In genomic region chr1:1004780-1005697, GRCh38 we compare ENCODE assay signal across 1 cellular context.
TF ChIP-seq lines count a peak whose summit lies in the region.

No MANE protein-coding gene starts in this region.

TF ChIP-seq in HepG2, 621 proteins besides CTCF, POLR2A, EP300 and RAD21 (continues in another document):
- TF ChIP-seq ZNF33A (CRISPR knock-in tag; IDR thresholded peaks at IDR 0.05; ENCODE audit: borderline replicate concordance) (no peak), ZNF10 (CRISPR knock-in tag; IDR thresholded peaks at IDR 0.05; ENCODE audit: borderline replicate concordance, low read depth) (no peak), CHCHD3 (CRISPR knock-in tag; IDR thresholded peaks at IDR 0.05) (no peak), MYC (CRISPR knock-in tag; IDR thresholded peaks at IDR 0.05; ENCODE audit: borderline replicate concordance) (peak; percentile 53; the same call in 1 of the 2 replicates), TFAP4 (IDR thresholded peaks at IDR 0.05; ENCODE audit: borderline replicate concordance, low read depth) (peak; percentile 88; the same call in 1 of the 2 replicates), ZBTB46 (CRISPR knock-in tag; IDR thresholded peaks at IDR 0.05; ENCODE audit: borderline replicate concordance) (no peak), YEATS4 (CRISPR knock-in tag; IDR thresholded peaks at IDR 0.05; ENCODE audit: borderline replicate concordance) (peak; percentile 25; the same call in 1 of the 2 replicates), KDM4B (CRISPR knock-in tag; IDR thresholded peaks at IDR 0.05) (no peak), NR2F6 (IDR thresholded peaks at IDR 0.05) (peak; percentile 38), NR2F6 (CRISPR knock-in tag; IDR thresholded peaks at IDR 0.05) (peak; percentile 65), ZNF576 (CRISPR knock-in tag; IDR thresholded peaks at IDR 0.05) (no peak), ZKSCAN5 (CRISPR knock-in tag; IDR thresholded peaks at IDR 0.05) (no peak), MTA3 (CRISPR knock-in tag; IDR thresholded peaks at IDR 0.05) (no peak), ZNF703 (CRISPR knock-in tag; IDR thresholded peaks at IDR 0.05; ENCODE audit: borderline replicate concordance) (no peak), KLF6 (CRISPR knock-in tag; IDR thresholded peaks at IDR 0.05) (no peak), ZFY (CRISPR knock-in tag; IDR thresholded peaks at IDR 0.05) (peak; percentile 56; the same call in 1 of the 2 replicates), ZNF296 (CRISPR knock-in tag; conservative IDR thresholded peaks at IDR 0.05) (peak; percentile 80; the same call in 1 of the 2 replicates), ZNF558 (CRISPR knock-in tag; IDR thresholded peaks at IDR 0.05; ENCODE audit: borderline replicate concordance) (no peak), ZNF350 (CRISPR knock-in tag; IDR thresholded peaks at IDR 0.05; ENCODE audit: borderline replicate concordance, low read depth) (peak; percentile 18; the same call in 1 of the 2 replicates), HDAC1 (CRISPR knock-in tag; IDR thresholded peaks at IDR 0.05) (peak; percentile 65; the same call in 1 of the 2 replicates), ESRRA (CRISPR knock-in tag; IDR thresholded peaks at IDR 0.05; ENCODE audit: low read depth) (no peak), FOXC1 (CRISPR knock-in tag; IDR thresholded peaks at IDR 0.05; ENCODE audit: borderline replicate concordance) (peak; percentile 71), ZNF333 (CRISPR knock-in tag; IDR thresholded peaks at IDR 0.05; ENCODE audit: borderline replicate concordance) (no peak), ZNF264 (CRISPR knock-in tag; IDR thresholded peaks at IDR 0.05) (peak; percentile 21; the same call in 1 of the 2 replicates), ELF1 (CRISPR knock-in tag; IDR thresholded peaks at IDR 0.05) (peak; percentile 56; the same call in 1 of the 2 replicates), HNF4A (CRISPR knock-in tag; IDR thresholded peaks at IDR 0.05) (peak; percentile 50; the same call in 1 of the 2 replicates), MTERF4 (CRISPR knock-in tag; IDR thresholded peaks at IDR 0.05) (0 out of 2 replicates have a peak, but pooled peaks have one; percentile 5), CCAR2 (optimal IDR thresholded peaks at IDR 0.05; ENCODE audit: low read depth, low read length) (peak; percentile 89), TOE1 (CRISPR knock-in tag; IDR thresholded peaks at IDR 0.05) (no peak), REST (IDR thresholded peaks at IDR 0.05; ENCODE audit: borderline replicate concordance in 1 of 2, low read depth in 1 of 2, low read length in 2 of 2) (no peak), ZNF326 (CRISPR knock-in tag; IDR thresholded peaks at IDR 0.05; ENCODE audit: borderline replicate concordance) (no peak), ZBTB3 (CRISPR knock-in tag; IDR thresholded peaks at IDR 0.05; ENCODE audit: borderline replicate concordance, low read depth) (no peak)
- TF ChIP-seq, protein P1, sequence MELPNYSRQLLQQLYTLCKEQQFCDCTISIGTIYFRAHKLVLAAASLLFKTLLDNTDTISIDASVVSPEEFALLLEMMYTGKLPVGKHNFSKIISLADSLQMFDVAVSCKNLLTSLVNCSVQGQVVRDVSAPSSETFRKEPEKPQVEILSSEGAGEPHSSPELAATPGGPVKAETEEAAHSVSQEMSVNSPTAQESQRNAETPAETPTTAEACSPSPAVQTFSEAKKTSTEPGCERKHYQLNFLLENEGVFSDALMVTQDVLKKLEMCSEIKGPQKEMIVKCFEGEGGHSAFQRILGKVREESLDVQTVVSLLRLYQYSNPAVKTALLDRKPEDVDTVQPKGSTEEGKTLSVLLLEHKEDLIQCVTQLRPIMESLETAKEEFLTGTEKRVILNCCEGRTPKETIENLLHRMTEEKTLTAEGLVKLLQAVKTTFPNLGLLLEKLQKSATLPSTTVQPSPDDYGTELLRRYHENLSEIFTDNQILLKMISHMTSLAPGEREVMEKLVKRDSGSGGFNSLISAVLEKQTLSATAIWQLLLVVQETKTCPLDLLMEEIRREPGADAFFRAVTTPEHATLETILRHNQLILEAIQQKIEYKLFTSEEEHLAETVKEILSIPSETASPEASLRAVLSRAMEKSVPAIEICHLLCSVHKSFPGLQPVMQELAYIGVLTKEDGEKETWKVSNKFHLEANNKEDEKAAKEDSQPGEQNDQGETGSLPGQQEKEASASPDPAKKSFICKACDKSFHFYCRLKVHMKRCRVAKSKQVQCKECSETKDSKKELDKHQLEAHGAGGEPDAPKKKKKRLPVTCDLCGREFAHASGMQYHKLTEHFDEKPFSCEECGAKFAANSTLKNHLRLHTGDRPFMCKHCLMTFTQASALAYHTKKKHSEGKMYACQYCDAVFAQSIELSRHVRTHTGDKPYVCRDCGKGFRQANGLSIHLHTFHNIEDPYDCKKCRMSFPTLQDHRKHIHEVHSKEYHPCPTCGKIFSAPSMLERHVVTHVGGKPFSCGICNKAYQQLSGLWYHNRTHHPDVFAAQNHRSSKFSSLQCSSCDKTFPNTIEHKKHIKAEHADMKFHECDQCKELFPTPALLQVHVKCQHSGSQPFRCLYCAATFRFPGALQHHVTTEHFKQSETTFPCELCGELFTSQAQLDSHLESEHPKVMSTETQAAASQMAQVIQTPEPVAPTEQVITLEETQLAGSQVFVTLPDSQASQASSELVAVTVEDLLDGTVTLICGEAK (IDR thresholded peaks at IDR 0.05), result no peak
- TF ChIP-seq, protein P1 (CRISPR knock-in tag; IDR thresholded peaks at IDR 0.05), result peak; percentile 70; the same call in 1 of the 2 replicates
- TF ChIP-seq, protein P2, sequence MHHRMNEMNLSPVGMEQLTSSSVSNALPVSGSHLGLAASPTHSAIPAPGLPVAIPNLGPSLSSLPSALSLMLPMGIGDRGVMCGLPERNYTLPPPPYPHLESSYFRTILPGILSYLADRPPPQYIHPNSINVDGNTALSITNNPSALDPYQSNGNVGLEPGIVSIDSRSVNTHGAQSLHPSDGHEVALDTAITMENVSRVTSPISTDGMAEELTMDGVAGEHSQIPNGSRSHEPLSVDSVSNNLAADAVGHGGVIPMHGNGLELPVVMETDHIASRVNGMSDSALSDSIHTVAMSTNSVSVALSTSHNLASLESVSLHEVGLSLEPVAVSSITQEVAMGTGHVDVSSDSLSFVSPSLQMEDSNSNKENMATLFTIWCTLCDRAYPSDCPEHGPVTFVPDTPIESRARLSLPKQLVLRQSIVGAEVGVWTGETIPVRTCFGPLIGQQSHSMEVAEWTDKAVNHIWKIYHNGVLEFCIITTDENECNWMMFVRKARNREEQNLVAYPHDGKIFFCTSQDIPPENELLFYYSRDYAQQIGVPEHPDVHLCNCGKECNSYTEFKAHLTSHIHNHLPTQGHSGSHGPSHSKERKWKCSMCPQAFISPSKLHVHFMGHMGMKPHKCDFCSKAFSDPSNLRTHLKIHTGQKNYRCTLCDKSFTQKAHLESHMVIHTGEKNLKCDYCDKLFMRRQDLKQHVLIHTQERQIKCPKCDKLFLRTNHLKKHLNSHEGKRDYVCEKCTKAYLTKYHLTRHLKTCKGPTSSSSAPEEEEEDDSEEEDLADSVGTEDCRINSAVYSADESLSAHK (CRISPR knock-in tag; IDR thresholded peaks at IDR 0.05; ENCODE audit: borderline replicate concordance), result no peak
- TF ChIP-seq, protein P3, sequence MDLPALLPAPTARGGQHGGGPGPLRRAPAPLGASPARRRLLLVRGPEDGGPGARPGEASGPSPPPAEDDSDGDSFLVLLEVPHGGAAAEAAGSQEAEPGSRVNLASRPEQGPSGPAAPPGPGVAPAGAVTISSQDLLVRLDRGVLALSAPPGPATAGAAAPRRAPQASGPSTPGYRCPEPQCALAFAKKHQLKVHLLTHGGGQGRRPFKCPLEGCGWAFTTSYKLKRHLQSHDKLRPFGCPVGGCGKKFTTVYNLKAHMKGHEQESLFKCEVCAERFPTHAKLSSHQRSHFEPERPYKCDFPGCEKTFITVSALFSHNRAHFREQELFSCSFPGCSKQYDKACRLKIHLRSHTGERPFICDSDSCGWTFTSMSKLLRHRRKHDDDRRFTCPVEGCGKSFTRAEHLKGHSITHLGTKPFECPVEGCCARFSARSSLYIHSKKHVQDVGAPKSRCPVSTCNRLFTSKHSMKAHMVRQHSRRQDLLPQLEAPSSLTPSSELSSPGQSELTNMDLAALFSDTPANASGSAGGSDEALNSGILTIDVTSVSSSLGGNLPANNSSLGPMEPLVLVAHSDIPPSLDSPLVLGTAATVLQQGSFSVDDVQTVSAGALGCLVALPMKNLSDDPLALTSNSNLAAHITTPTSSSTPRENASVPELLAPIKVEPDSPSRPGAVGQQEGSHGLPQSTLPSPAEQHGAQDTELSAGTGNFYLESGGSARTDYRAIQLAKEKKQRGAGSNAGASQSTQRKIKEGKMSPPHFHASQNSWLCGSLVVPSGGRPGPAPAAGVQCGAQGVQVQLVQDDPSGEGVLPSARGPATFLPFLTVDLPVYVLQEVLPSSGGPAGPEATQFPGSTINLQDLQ (CRISPR knock-in tag; IDR thresholded peaks at IDR 0.05), result peak; percentile 41; the same call in 1 of the 2 replicates
